In the genomic region with DNA sequence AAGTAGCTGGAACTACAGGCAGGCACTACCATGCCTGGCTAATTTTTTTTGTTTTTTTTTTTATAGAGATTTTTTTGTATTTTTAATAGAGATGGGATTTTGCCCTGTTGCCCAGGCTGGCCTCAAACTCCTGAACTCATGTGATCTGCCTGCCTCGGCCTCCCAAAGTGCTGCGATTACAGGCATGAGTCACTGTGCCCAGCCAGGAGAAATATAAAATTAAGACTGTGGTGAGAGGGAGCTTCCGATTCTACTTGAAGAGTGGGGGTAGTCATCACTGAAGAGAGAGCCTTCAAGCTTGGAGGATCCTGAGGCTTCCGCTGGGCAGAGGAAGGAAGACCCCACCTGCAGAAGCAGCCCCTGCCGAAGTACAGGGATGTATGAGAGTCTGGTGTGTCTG, we compare ENCODE assay signal across 1 cellular context.
TF ChIP-seq lines count a peak whose summit lies in the region.

No MANE protein-coding gene starts in this region.

TF ChIP-seq in HEK293, 187 proteins besides CTCF, POLR2A, EP300 and RAD21 (continued from another document):
- TF ChIP-seq, protein P1, sequence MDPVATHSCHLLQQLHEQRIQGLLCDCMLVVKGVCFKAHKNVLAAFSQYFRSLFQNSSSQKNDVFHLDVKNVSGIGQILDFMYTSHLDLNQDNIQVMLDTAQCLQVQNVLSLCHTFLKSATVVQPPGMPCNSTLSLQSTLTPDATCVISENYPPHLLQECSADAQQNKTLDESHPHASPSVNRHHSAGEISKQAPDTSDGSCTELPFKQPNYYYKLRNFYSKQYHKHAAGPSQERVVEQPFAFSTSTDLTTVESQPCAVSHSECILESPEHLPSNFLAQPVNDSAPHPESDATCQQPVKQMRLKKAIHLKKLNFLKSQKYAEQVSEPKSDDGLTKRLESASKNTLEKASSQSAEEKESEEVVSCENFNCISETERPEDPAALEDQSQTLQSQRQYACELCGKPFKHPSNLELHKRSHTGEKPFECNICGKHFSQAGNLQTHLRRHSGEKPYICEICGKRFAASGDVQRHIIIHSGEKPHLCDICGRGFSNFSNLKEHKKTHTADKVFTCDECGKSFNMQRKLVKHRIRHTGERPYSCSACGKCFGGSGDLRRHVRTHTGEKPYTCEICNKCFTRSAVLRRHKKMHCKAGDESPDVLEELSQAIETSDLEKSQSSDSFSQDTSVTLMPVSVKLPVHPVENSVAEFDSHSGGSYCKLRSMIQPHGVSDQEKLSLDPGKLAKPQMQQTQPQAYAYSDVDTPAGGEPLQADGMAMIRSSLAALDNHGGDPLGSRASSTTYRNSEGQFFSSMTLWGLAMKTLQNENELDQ (tag by site-specific recombination; IDR thresholded peaks at IDR 0.05; ENCODE audit: low read depth), result peak; percentile 85
- TF ChIP-seq SP7 (tag by site-specific recombination; IDR thresholded peaks at IDR 0.05) (peak; percentile 64), ZNF10 (tag by site-specific recombination; IDR thresholded peaks at IDR 0.05) (no peak), ZNF600 (tag by site-specific recombination; IDR thresholded peaks at IDR 0.05) (peak; percentile 55; the same call in 1 of the 2 replicates), ZNF629 (tag by site-specific recombination; IDR thresholded peaks at IDR 0.05) (0 out of 2 replicates have a peak, but pooled peaks have one; percentile 30)
